ENCODE assay signal across 32 cellular contexts in the genomic region with DNA sequence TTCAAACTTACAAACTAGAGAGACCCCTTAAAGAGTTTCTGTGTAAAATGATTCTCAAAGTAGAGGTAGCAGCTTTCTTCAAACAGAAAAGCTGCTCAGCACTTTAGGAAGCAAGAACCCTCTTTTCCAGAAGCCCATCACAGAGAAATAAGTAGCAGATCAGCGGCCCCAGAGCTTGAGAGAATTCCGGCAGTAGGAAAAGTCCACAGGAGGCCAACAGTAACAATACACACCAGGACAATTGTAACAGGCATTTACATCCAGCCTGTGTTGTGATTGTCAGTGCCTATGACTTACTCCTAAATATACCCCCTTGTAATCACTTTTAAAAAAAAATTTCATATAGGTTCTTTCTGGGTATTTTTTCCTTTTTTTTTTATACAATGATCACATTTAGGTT.
"Had no signal": no experiment of that assay in that cellular context is flagged by ENCODE, and none has a peak within 500 bp of the region (broad histone marks: within the 10 kb centered on the region; RNA-seq: fewer than 3 reads in every experiment).

No MANE protein-coding gene starts in this region.

- H3K27ac Mint-ChIP-seq: activated CD4-positive, alpha-beta memory T cell treated with anti-CD3 and anti-CD28 coated beads for 36 hours; activated CD4-positive, alpha-beta T cell treated with anti-CD3 and anti-CD28 coated beads, Interleukin-2, amount 10 ng/mL, durations not matched to agents 24 days and 14 days; activated T-cell treated with anti-CD3 and anti-CD28 coated beads, Interleukin-2, amount 50 U/mL, for 24 hours; effector memory CD8-positive, alpha-beta T cell; mesothelial cell of epicardium; naive thymus-derived CD4-positive, alpha-beta T cell; T-helper 2 cell treated with Interferon-gamma antibody and Interleukin-4, amounts not matched to agents 5 μg/mL and 100 μg/mL, for 36 hours had no signal

- H3K4me1 ChIP-seq: foreskin keratinocyte, heart left ventricle, spleen, tibial nerve had no signal

- H3K4me3 Mint-ChIP-seq: activated CD4-positive, alpha-beta memory T cell treated with anti-CD3 and anti-CD28 coated beads for 36 hours; activated CD4-positive, alpha-beta T cell treated with anti-CD3 and anti-CD28 coated beads, Interleukin-2, amount 10 ng/mL, durations not matched to agents 24 days and 14 days; activated T-cell treated with anti-CD3 and anti-CD28 coated beads, Interleukin-2, amount 50 U/mL, for 24 hours; effector memory CD8-positive, alpha-beta T cell; mesothelial cell of epicardium; naive thymus-derived CD4-positive, alpha-beta T cell; neural crest cell; T-helper 2 cell treated with Interferon-gamma antibody and Interleukin-4, amounts not matched to agents 5 μg/mL and 100 μg/mL, for 36 hours had no signal

- FAIRE-seq: astrocyte, endothelial cell of umbilical vein, keratinocyte had no signal

- H3K9me3 Mint-ChIP-seq: activated CD4-positive, alpha-beta memory T cell treated with anti-CD3 and anti-CD28 coated beads for 36 hours; activated T-cell treated with anti-CD3 and anti-CD28 coated beads, Interleukin-2, amount 50 U/mL, for 24 hours; mesothelial cell of epicardium; naive thymus-derived CD4-positive, alpha-beta T cell; T-helper 2 cell treated with Interferon-gamma antibody and Interleukin-4, amounts not matched to agents 5 μg/mL and 100 μg/mL, for 36 hours had no signal

- ATAC-seq: effector memory CD8-positive, alpha-beta T cell; esophagus mucosa; foreskin keratinocyte; heart left ventricle; left cardiac atrium; left ventricle myocardium superior; naive thymus-derived CD4-positive, alpha-beta T cell; right cardiac atrium had no signal

- H3K27me3 Mint-ChIP-seq: activated CD4-positive, alpha-beta memory T cell treated with anti-CD3 and anti-CD28 coated beads for 36 hours; activated CD4-positive, alpha-beta T cell treated with anti-CD3 and anti-CD28 coated beads, Interleukin-2, amount 10 ng/mL, durations not matched to agents 24 days and 14 days; activated T-cell treated with anti-CD3 and anti-CD28 coated beads, Interleukin-2, amount 50 U/mL, for 24 hours; naive thymus-derived CD4-positive, alpha-beta T cell had no signal

- H3K36me3 ChIP-seq: brain microvascular endothelial cell, heart left ventricle, spleen, tibial nerve had no signal

- H3K4me3 ChIP-seq: coronary artery, dorsolateral prefrontal cortex, heart left ventricle, spleen, tibial nerve had no signal

- H3K27me3 ChIP-seq: brain microvascular endothelial cell, foreskin keratinocyte, heart left ventricle, spleen, tibial nerve had no signal

- H3K36me3 Mint-ChIP-seq: activated CD4-positive, alpha-beta memory T cell treated with anti-CD3 and anti-CD28 coated beads for 36 hours; mesothelial cell of epicardium; naive thymus-derived CD4-positive, alpha-beta T cell had no signal

- H3K4me1 Mint-ChIP-seq: activated CD4-positive, alpha-beta T cell treated with anti-CD3 and anti-CD28 coated beads, Interleukin-2, amount 10 ng/mL, durations not matched to agents 24 days and 14 days; mesothelial cell of epicardium; naive thymus-derived CD4-positive, alpha-beta T cell had no signal

- H3K27ac ChIP-seq: brain microvascular endothelial cell, coronary artery, dorsolateral prefrontal cortex, foreskin keratinocyte, heart left ventricle, spleen, tibial nerve, VCaP had no signal

- DNase-seq: activated CD4-positive, alpha-beta memory T cell treated with anti-CD3 and anti-CD28 coated beads for 36 hours; activated CD4-positive, alpha-beta T cell treated with anti-CD3 and anti-CD28 coated beads, Interleukin-2, amount 10 ng/mL, durations not matched to agents 24 days and 14 days; activated CD4-positive, CD25-positive, alpha-beta regulatory T cell treated with anti-CD3 and anti-CD28 coated beads, Interleukin-2, amount 50 U/mL, for 72 hours; activated CD8-positive, alpha-beta memory T cell treated with anti-CD3 and anti-CD28 coated beads, Interleukin-2, amount 50 U/mL, for 48 hours; activated gamma-delta T cell treated with Interleukin-2 at 50 U/mL for 16 hours; activated naive CD4-positive, alpha-beta T cell treated with anti-CD3 and anti-CD28 coated beads, Interleukin-2, amount 50 U/mL, for 16 hours; activated T-cell treated with anti-CD3 and anti-CD28 coated beads, Interleukin-2, amount 50 U/mL, for 24 hours; amniotic stem cell; brain microvascular endothelial cell; dorsolateral prefrontal cortex; effector memory CD8-positive, alpha-beta T cell; foreskin keratinocyte; heart left ventricle; hypothalamus; left cardiac atrium; left ventricle myocardium superior; naive thymus-derived CD4-positive, alpha-beta T cell; posterior cingulate gyrus; right cardiac atrium; spleen; stimulated activated naive CD4-positive, alpha-beta T cell treated with Interleukin-2 at 50 U/mL for 16 hours; T-helper 1 cell had no signal

- H3K9me3 ChIP-seq: heart left ventricle had no signal
